Comparison of ENCODE assay signal across 18 cellular contexts in the genomic region with DNA sequence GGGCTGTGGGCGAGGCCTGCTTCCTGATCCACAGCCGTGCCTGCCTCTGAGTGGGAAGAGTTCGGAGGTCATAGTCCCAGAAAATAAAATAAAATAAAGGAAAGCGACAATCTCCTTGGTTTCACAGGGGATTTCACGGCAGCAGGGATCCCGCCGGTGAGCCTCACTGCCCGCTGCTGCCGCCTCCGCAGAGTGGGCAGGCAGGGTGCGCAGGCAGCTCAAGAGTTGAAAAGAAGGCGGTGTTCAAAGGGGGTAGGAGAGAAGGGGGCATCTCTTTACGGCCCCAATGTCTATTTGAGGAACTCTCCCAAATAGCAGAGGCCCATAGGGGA. TPM values are rescaled to one million over a fixed set of nuclear protein-coding genes. Genes with fewer than 3 reads are reported as not detected.
DNase-seq lines count a peak whose midpoint lies in the region; ATAC-seq and TF ChIP-seq lines count a peak whose summit lies in the region.
"Had no signal": no experiment of that assay in that cellular context is flagged by ENCODE, and none has a peak within 500 bp of the region (broad histone marks: within the 10 kb centered on the region; RNA-seq: fewer than 3 reads in every experiment).

No MANE protein-coding gene starts in this region.

- no peak for DNase-seq in HCT116 (ENCODE audit: low read depth, low spot score)
- no peak for DNase-seq in T-cell
- DNase-seq in stimulated activated naive B cell treated with anti-CD40 and anti-IgM and Interleukin-4, amounts not matched to agents 10 μg/mL and 1 μg/mL and 100 μg/mL, for 72 hours: no peak
- no peak for DNase-seq in NK-92 (lab: John Stamatoyannopoulos, UW; ENCODE audit: unreplicated experiment)
- DNase-seq: activated CD4-positive, alpha-beta T cell treated with anti-CD3 and anti-CD28 coated beads, Interleukin-2, amount 50 U/mL, for 48 hours; EL; head of caudate nucleus; NCI-H524 had no signal

- TF ChIP-seq RAD21 in HCT116 (IDR thresholded peaks at IDR 0.05; ENCODE audit: low read depth): no peak

- no peak overlapping the region for H3K27ac Mint-ChIP-seq in T-cell
- H3K27ac Mint-ChIP-seq in stimulated activated naive B cell treated with anti-CD40 and anti-IgM and Interleukin-4, amounts not matched to agents 10 μg/mL and 1 μg/mL and 100 μg/mL, for 72 hours: peak overlapping the region; percentile 51
- H3K27ac Mint-ChIP-seq: CD14-positive monocyte had no signal

- H3K4me1 ChIP-seq in HCT116 (ENCODE audit: control insufficient read depth in 1 of 2, insufficient read depth in 2 of 2, low read length in 2 of 2) (peaks cover 22 to 46% of the 10 kb centered on the region in 2 experiments), mesodermal cell (ENCODE audit: control insufficient read depth, insufficient read depth, low read length, poor library complexity, severe bottlenecking) (peaks cover 6% of the 10 kb centered on the region)

- no peaks in the 10 kb centered on the region for H3K9me3 Mint-ChIP-seq in T-cell
- peaks cover 1 to 3% of the 10 kb centered on the region in 2 donors for H3K9me3 Mint-ChIP-seq in stimulated activated naive B cell treated with anti-CD40 and anti-IgM and Interleukin-4, amounts not matched to agents 10 μg/mL and 1 μg/mL and 100 μg/mL, for 72 hours

- H3K4me3 ChIP-seq in HCT116 (replicated peaks in 1 of 2; ENCODE audit: low read depth in 1 of 2, low read length in 2 of 2) (peak overlapping the region in 1 of 2 experiments; percentile 85; a peak in 3 of 4 replicates), mesodermal cell (ENCODE audit: extremely low read depth, insufficient read depth, low read length, poor library complexity, severe bottlenecking) (peak overlapping the region; percentile 14)
- H3K4me3 ChIP-seq: ascending aorta, mucosa of descending colon had no signal

- H4K20me1 ChIP-seq in HCT116 (ENCODE audit: insufficient read depth): no peaks in the 10 kb centered on the region

- H3K27me3 ChIP-seq in HCT116 (ENCODE audit: insufficient read depth, low read length): no peaks in the 10 kb centered on the region

- TF ChIP-seq POLR2A in HCT116 (IDR thresholded peaks at IDR 0.05; ENCODE audit: borderline replicate concordance, extremely low read depth, insufficient read depth, insufficient read length): no peak

- H3K36me3 ChIP-seq in HCT116 (ENCODE audit: control insufficient read depth in 1 of 2, insufficient read depth in 2 of 2, low read length in 2 of 2) (no peaks in the 10 kb centered on the region), mesodermal cell (ENCODE audit: control insufficient read depth, insufficient read depth, low read length) (no peaks in the 10 kb centered on the region)
- H3K36me3 ChIP-seq: ascending aorta had no signal

- RAD21 ChIA-PET in HCT116 (lab: Charles Lee; ENCODE audit: low non-redundant PET in 1 of 2, low total read pairs in 2 of 2, uncharacterized antibody in 2 of 2, unreplicated experiment in 2 of 2): interaction anchor here in 1 of 2 experiments (0.5 kb wide), 1 partner anchor 362 kb away, joined by 4 read pairs; no protein-coding TSS in a partner anchor

- H3K79me2 ChIP-seq in HCT116 (ENCODE audit: insufficient read depth, low read length): peaks cover 50% of the 10 kb centered on the region

- peak overlapping the region; percentile 94 for H3K4me2 ChIP-seq in HCT116 (ENCODE audit: low read length)

- H3K4me1 Mint-ChIP-seq in T-cell: peaks cover 32 to 43% (median 35%) of the 10 kb centered on the region in 3 donors
- H3K4me1 Mint-ChIP-seq in stimulated activated naive B cell treated with anti-CD40 and anti-IgM and Interleukin-4, amounts not matched to agents 10 μg/mL and 1 μg/mL and 100 μg/mL, for 72 hours: peaks cover 32 to 65% of the 10 kb centered on the region in 2 donors

- no peaks in the 10 kb centered on the region for H3K9me2 ChIP-seq in HCT116 (ENCODE audit: insufficient read depth)

- BruUV-seq in HCT116 (replicated peaks; lab: Mats Ljungman, UMichigan): no TSS peak

- H3K9me3 ChIP-seq in HCT116 (ENCODE audit: control insufficient read depth in 1 of 2, insufficient read depth in 1 of 2, low read depth in 1 of 2, low read length in 2 of 2): no peaks in the 10 kb centered on the region
- no peaks in the 10 kb centered on the region for H3K9me3 ChIP-seq in mesodermal cell (ENCODE audit: control insufficient read depth, low read length)
- H3K9me3 ChIP-seq: ascending aorta, mucosa of descending colon had no signal

- CTCF ChIA-PET in HCT116 (lab: Charles Lee) (interaction anchor here (2.1 to 4.7 kb wide), 2 partner anchors 12 to 205 kb away, joined by 5 to 22 read pairs; a partner anchor contains a TSS), T-cell (lab: Charles Lee) (interaction anchor here in 1 of 2 donors (0.5 to 1.7 kb wide), 2 partner anchors 9 to 20 kb away, joined by 3 to 8 read pairs; no protein-coding TSS in a partner anchor)

- ATAC-seq in HCT116 (no peak), T-cell (replicated peaks in 1 of 4) (no peak), HG02870 (IDR thresholded peaks at IDR 0.05; ENCODE audit: unreplicated experiment) (no peak), HG02840 (IDR thresholded peaks at IDR 0.05; ENCODE audit: low FRiP score, unreplicated experiment) (no peak)
- no peak for ATAC-seq in stimulated activated naive B cell treated with anti-CD40 and anti-IgM and Interleukin-4, amounts not matched to agents 10 μg/mL and 1 μg/mL and 100 μg/mL, for 72 hours (replicated peaks)

- POLR2A ChIA-PET in HCT116 (lab: Charles Lee) (interaction anchor here (3.4 kb wide), 1 partner anchor 20 kb away, joined by 9 read pairs; no protein-coding TSS in a partner anchor), T-cell (lab: Charles Lee) (no interaction called here)

- intact Hi-C loops in HCT116 (cut with micrococcal nuclease): no loop called here

- 16 to 35% methylated on average over 12 of the region's 13 CpGs for WGBS in mesodermal cell (ENCODE audit: insufficient coverage in 2 of 2), 2 experiments

- H3K9ac ChIP-seq in HCT116 (ENCODE audit: low read length): peak overlapping the region; percentile 97

- TF ChIP-seq CTCF in HCT116 (IDR thresholded peaks at IDR 0.05 in 2 of 3, conservative IDR thresholded peaks at IDR 0.05 in 1 of 3; ENCODE audit: borderline replicate concordance in 1 of 3, insufficient read depth in 1 of 3, low read depth in 2 of 3, low read length in 2 of 3): no peak

- H3K27me3 Mint-ChIP-seq in T-cell: peaks cover 76 to 91% of the 10 kb centered on the region in 2 donors
- H3K27me3 Mint-ChIP-seq in stimulated activated naive B cell treated with anti-CD40 and anti-IgM and Interleukin-4, amounts not matched to agents 10 μg/mL and 1 μg/mL and 100 μg/mL, for 72 hours: peaks cover 78 to 95% of the 10 kb centered on the region in 2 donors

- no peaks in the 10 kb centered on the region for H3K36me3 Mint-ChIP-seq in T-cell
- peaks cover 4 to 5% of the 10 kb centered on the region in 2 donors for H3K36me3 Mint-ChIP-seq in stimulated activated naive B cell treated with anti-CD40 and anti-IgM and Interleukin-4, amounts not matched to agents 10 μg/mL and 1 μg/mL and 100 μg/mL, for 72 hours

- H2AFZ ChIP-seq in HCT116 (ENCODE audit: low read depth, low read length, poor library complexity, severe bottlenecking): no peak overlapping the region

- peak overlapping the region; percentile 41 to 88 (median 51) for H3K4me3 Mint-ChIP-seq in T-cell
- H3K4me3 Mint-ChIP-seq in stimulated activated naive B cell treated with anti-CD40 and anti-IgM and Interleukin-4, amounts not matched to agents 10 μg/mL and 1 μg/mL and 100 μg/mL, for 72 hours: no peak overlapping the region

- H3K27ac ChIP-seq in HCT116 (ENCODE audit: low read depth, low read length) (no peak overlapping the region; the same call in 1 of the 2 replicates), mesodermal cell (ENCODE audit: low read depth, low read length, severe bottlenecking) (no peak overlapping the region)
- H3K27ac ChIP-seq: ascending aorta had no signal

TF ChIP-seq in HCT116, 20 proteins besides CTCF, POLR2A, EP300 and RAD21 (continues in another document):
- TF ChIP-seq, protein P1, sequence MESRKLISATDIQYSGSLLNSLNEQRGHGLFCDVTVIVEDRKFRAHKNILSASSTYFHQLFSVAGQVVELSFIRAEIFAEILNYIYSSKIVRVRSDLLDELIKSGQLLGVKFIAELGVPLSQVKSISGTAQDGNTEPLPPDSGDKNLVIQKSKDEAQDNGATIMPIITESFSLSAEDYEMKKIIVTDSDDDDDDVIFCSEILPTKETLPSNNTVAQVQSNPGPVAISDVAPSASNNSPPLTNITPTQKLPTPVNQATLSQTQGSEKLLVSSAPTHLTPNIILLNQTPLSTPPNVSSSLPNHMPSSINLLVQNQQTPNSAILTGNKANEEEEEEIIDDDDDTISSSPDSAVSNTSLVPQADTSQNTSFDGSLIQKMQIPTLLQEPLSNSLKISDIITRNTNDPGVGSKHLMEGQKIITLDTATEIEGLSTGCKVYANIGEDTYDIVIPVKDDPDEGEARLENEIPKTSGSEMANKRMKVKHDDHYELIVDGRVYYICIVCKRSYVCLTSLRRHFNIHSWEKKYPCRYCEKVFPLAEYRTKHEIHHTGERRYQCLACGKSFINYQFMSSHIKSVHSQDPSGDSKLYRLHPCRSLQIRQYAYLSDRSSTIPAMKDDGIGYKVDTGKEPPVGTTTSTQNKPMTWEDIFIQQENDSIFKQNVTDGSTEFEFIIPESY (IDR thresholded peaks at IDR 0.05; ENCODE audit: extremely low read depth, insufficient replicate concordance, low read length): no peak
- TF ChIP-seq, protein P2, sequence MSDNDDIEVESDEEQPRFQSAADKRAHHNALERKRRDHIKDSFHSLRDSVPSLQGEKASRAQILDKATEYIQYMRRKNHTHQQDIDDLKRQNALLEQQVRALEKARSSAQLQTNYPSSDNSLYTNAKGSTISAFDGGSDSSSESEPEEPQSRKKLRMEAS (IDR thresholded peaks at IDR 0.05): no peak
- TF ChIP-seq EZH2 (IDR thresholded peaks at IDR 0.05): no peak
- no peak for TF ChIP-seq SRF (IDR thresholded peaks at IDR 0.05; ENCODE audit: low read depth)

RNA-seq across cellular contexts. Expression of a gene that starts 3.1 kb away (rescaled TPM):
- total RNA-seq in HCT116 (2021; ENCODE audit: unreplicated experiment) (11.3 TPM), T-cell (not detected)
- 3.9 and 5.3 TPM in 2 replicates for polyA plus RNA-seq in HCT116 (2012)
- polyA plus RNA-seq in mesodermal cell (2013, experiment 1 of 2): 3.8 TPM
- polyA plus RNA-seq in mesodermal cell (2013, experiment 2 of 2): 3.3 TPM
- total RNA-seq: mucosa of descending colon, pulmonary artery endothelial cell, temporal lobe had no signal
- polyA plus RNA-seq: CD14-positive monocyte had no signal

RNA-seq across cellular contexts. Expression of a gene that starts 11.9 kb away (rescaled TPM):
- total RNA-seq in HCT116 (2021; ENCODE audit: unreplicated experiment): 3.8 TPM
- 1.00 and 2.6 TPM in 2 replicates for polyA plus RNA-seq in HCT116 (2012)
- total RNA-seq in T-cell: under 1 TPM in 1 of 5 donors, not detected in 4; 0.30 TPM
- polyA plus RNA-seq in mesodermal cell (2013, experiment 1 of 2): 2.2 TPM
- 2.2 TPM for polyA plus RNA-seq in mesodermal cell (2013, experiment 2 of 2)
- total RNA-seq: ascending aorta, endothelial cell of umbilical vein, MCF 10A, mucosa of descending colon, pulmonary artery endothelial cell, temporal lobe had no signal
- polyA plus RNA-seq: CD14-positive monocyte had no signal

RNA-seq across cellular contexts. Expression of a gene that starts 11.9 kb away (rescaled TPM):
- total RNA-seq in HCT116 (2021; ENCODE audit: unreplicated experiment) (0.98 TPM), T-cell (not detected)
- polyA plus RNA-seq in HCT116 (2012): 0.52 and 0.90 TPM in 2 replicates
- 4.0 TPM for polyA plus RNA-seq in mesodermal cell (2013, experiment 1 of 2)
- 6.0 TPM for polyA plus RNA-seq in mesodermal cell (2013, experiment 2 of 2)
- total RNA-seq: mucosa of descending colon, pulmonary artery endothelial cell, temporal lobe had no signal
- polyA plus RNA-seq: CD14-positive monocyte had no signal

RNA-seq across cellular contexts. Expression of a gene that starts 22.1 kb away (rescaled TPM):
- total RNA-seq in HCT116 (2021; ENCODE audit: unreplicated experiment) (0.25 TPM), T-cell (not detected)
- 0.25 and 0.26 TPM in 2 replicates for polyA plus RNA-seq in HCT116 (2012)
- polyA plus RNA-seq in mesodermal cell (2013, experiment 1 of 2): 0.15 TPM
- polyA plus RNA-seq in mesodermal cell (2013, experiment 2 of 2): not detected
- total RNA-seq: ascending aorta, endothelial cell of umbilical vein, mucosa of descending colon, pulmonary artery endothelial cell, temporal lobe had no signal
- polyA plus RNA-seq: CD14-positive monocyte, endothelial cell of umbilical vein had no signal

RNA-seq across cellular contexts. Expression of a gene that starts 23.9 kb away (rescaled TPM):
- total RNA-seq in HCT116 (2021; ENCODE audit: unreplicated experiment) (0.22 TPM), T-cell (not detected)
- 0.05 and 0.14 TPM in 2 replicates for polyA plus RNA-seq in HCT116 (2012)
- polyA plus RNA-seq in mesodermal cell (2013, experiment 1 of 2): 0.18 TPM
- not detected for polyA plus RNA-seq in mesodermal cell (2013, experiment 2 of 2)
- total RNA-seq: endothelial cell of umbilical vein, mucosa of descending colon, pulmonary artery endothelial cell, temporal lobe had no signal
- polyA plus RNA-seq: CD14-positive monocyte, endothelial cell of umbilical vein had no signal

Comparison
In these comparisons a context has a peak if more than half of its experiments do, and no peak if none do; other contexts are left out.
1. H3K4me3 Mint-ChIP-seq: peak in T-cell (3 of 3); none in stimulated activated naive B cell treated with anti-CD40 and anti-IgM and Interleukin-4, amounts not matched to agents 10 μg/mL and 1 μg/mL and 100 μg/mL, for 72 hours (0 of 2).
2. RNA of a gene that starts 3.1 kb away (total RNA-seq): 11.3 TPM in HCT116 (single experiment); not detected in T-cell; every median in the first group is over 10 times any median in the second.